Comparison of ENCODE assay signal across 2 cellular contexts in genomic region chr12:102702447-102703114, GRCh38.
TF ChIP-seq lines count a peak whose summit lies in the region.

No MANE protein-coding gene starts in this region.

TF ChIP-seq in HCT116, 20 proteins besides CTCF, POLR2A, EP300 and RAD21 (continued from another document):
- no peak for TF ChIP-seq YY1 (IDR thresholded peaks at IDR 0.05; ENCODE audit: extremely low read depth, insufficient replicate concordance, low read depth, low read length)
- no peak for TF ChIP-seq ZBTB33 (IDR thresholded peaks at IDR 0.05; ENCODE audit: extremely low read depth, insufficient replicate concordance, low read length)
- TF ChIP-seq, protein P1, sequence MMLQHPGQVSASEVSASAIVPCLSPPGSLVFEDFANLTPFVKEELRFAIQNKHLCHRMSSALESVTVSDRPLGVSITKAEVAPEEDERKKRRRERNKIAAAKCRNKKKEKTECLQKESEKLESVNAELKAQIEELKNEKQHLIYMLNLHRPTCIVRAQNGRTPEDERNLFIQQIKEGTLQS (IDR thresholded peaks at IDR 0.05), result no peak
- no peak for TF ChIP-seq ELF1 (IDR thresholded peaks at IDR 0.05; ENCODE audit: borderline replicate concordance, low read depth)
- no peak for TF ChIP-seq TCF7L2 (IDR thresholded peaks at IDR 0.05; ENCODE audit: borderline replicate concordance, extremely low read depth, insufficient read depth, insufficient read length)
- no peak for TF ChIP-seq MAX (IDR thresholded peaks at IDR 0.05)
- no peak for TF ChIP-seq JUND (IDR thresholded peaks at IDR 0.05)
- no peak for TF ChIP-seq SP1 (IDR thresholded peaks at IDR 0.05; ENCODE audit: low read depth)
- no peak for TF ChIP-seq SRF (IDR thresholded peaks at IDR 0.05; ENCODE audit: low read depth)
- TF ChIP-seq EGR1 (IDR thresholded peaks at IDR 0.05; ENCODE audit: low read depth), result no peak
- TF ChIP-seq POLR2AphosphoS5 (IDR thresholded peaks at IDR 0.05; ENCODE audit: low read depth, low read length), result no peak

TF ChIP-seq in K562, 482 proteins besides CTCF, POLR2A, EP300 and RAD21 (continued from another document):
- TF ChIP-seq DEAF1 (CRISPR knock-in tag; IDR thresholded peaks at IDR 0.05) (peak; percentile 55), TARDBP (IDR thresholded peaks at IDR 0.05) (no peak), ESRRA (IDR thresholded peaks at IDR 0.05; ENCODE audit: borderline replicate concordance, low read depth) (peak; percentile 97), MAZ (CRISPR knock-in tag; conservative IDR thresholded peaks at IDR 0.05 in 1 of 2, IDR thresholded peaks at IDR 0.05 in 1 of 2) (0 out of 4 replicates have a peak, but pooled peaks of 1 of the 2 experiments have one; percentile 16), BDP1 (IDR thresholded peaks at IDR 0.05; ENCODE audit: insufficient read depth, insufficient read length) (no peak), ZBTB2 (IDR thresholded peaks at IDR 0.05) (no peak), PML (IDR thresholded peaks at IDR 0.05; ENCODE audit: low read length) (no peak), KLF10 (CRISPR knock-in tag; IDR thresholded peaks at IDR 0.05) (no peak), ZNF24 (IDR thresholded peaks at IDR 0.05) (no peak), IRF2 (CRISPR knock-in tag; IDR thresholded peaks at IDR 0.05) (no peak), SRSF7 (optimal IDR thresholded peaks at IDR 0.05; ENCODE audit: low read depth, low read length) (no peak), RFX1 (IDR thresholded peaks at IDR 0.05) (no peak), ESRRB (CRISPR knock-in tag; IDR thresholded peaks at IDR 0.05; ENCODE audit: borderline replicate concordance) (no peak)
- TF ChIP-seq, protein P1 (IDR thresholded peaks at IDR 0.05), result no peak
- TF ChIP-seq, protein P1 (CRISPR knock-in tag; conservative IDR thresholded peaks at IDR 0.05), result no peak
- TF ChIP-seq, protein P2, sequence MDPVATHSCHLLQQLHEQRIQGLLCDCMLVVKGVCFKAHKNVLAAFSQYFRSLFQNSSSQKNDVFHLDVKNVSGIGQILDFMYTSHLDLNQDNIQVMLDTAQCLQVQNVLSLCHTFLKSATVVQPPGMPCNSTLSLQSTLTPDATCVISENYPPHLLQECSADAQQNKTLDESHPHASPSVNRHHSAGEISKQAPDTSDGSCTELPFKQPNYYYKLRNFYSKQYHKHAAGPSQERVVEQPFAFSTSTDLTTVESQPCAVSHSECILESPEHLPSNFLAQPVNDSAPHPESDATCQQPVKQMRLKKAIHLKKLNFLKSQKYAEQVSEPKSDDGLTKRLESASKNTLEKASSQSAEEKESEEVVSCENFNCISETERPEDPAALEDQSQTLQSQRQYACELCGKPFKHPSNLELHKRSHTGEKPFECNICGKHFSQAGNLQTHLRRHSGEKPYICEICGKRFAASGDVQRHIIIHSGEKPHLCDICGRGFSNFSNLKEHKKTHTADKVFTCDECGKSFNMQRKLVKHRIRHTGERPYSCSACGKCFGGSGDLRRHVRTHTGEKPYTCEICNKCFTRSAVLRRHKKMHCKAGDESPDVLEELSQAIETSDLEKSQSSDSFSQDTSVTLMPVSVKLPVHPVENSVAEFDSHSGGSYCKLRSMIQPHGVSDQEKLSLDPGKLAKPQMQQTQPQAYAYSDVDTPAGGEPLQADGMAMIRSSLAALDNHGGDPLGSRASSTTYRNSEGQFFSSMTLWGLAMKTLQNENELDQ (CRISPR knock-in tag; IDR thresholded peaks at IDR 0.05; ENCODE audit: borderline replicate concordance), result no peak
- TF ChIP-seq, protein P3, sequence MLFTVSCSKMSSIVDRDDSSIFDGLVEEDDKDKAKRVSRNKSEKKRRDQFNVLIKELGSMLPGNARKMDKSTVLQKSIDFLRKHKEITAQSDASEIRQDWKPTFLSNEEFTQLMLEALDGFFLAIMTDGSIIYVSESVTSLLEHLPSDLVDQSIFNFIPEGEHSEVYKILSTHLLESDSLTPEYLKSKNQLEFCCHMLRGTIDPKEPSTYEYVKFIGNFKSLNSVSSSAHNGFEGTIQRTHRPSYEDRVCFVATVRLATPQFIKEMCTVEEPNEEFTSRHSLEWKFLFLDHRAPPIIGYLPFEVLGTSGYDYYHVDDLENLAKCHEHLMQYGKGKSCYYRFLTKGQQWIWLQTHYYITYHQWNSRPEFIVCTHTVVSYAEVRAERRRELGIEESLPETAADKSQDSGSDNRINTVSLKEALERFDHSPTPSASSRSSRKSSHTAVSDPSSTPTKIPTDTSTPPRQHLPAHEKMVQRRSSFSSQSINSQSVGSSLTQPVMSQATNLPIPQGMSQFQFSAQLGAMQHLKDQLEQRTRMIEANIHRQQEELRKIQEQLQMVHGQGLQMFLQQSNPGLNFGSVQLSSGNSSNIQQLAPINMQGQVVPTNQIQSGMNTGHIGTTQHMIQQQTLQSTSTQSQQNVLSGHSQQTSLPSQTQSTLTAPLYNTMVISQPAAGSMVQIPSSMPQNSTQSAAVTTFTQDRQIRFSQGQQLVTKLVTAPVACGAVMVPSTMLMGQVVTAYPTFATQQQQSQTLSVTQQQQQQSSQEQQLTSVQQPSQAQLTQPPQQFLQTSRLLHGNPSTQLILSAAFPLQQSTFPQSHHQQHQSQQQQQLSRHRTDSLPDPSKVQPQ (CRISPR knock-in tag; IDR thresholded peaks at IDR 0.05; ENCODE audit: borderline replicate concordance), result no peak
- TF ChIP-seq, protein P4, sequence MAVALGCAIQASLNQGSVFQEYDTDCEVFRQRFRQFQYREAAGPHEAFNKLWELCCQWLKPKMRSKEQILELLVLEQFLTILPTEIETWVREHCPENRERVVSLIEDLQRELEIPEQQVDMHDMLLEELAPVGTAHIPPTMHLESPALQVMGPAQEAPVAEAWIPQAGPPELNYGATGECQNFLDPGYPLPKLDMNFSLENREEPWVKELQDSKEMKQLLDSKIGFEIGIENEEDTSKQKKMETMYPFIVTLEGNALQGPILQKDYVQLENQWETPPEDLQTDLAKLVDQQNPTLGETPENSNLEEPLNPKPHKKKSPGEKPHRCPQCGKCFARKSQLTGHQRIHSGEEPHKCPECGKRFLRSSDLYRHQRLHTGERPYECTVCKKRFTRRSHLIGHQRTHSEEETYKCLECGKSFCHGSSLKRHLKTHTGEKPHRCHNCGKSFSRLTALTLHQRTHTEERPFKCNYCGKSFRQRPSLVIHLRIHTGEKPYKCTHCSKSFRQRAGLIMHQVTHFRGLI (CRISPR knock-in tag; IDR thresholded peaks at IDR 0.05), result no peak
